In genomic region chr3:43785551-43785950, GRCh38 we compare ENCODE assay signal across 31 cellular contexts.
A peak's percentile ranks its signal among the peaks of the same experiment; 100 is the strongest.
DNase-seq lines count a peak whose midpoint lies in the region; ATAC-seq and TF ChIP-seq lines count a peak whose summit lies in the region.
"Had no signal": no experiment of that assay in that cellular context is flagged by ENCODE, and none has a peak within 500 bp of the region (broad histone marks: within the 10 kb centered on the region; RNA-seq: fewer than 3 reads in every experiment).

No MANE protein-coding gene starts in this region.

- H3K4me1 Mint-ChIP-seq in activated naive CD8-positive, alpha-beta T cell treated with anti-CD3 and anti-CD28 coated beads for 36 hours: no peaks in the 10 kb centered on the region
- H3K4me1 Mint-ChIP-seq: activated naive CD8-positive, alpha-beta T cell treated with anti-CD3 and anti-CD28 coated beads, Interleukin-2, amount 50 U/mL, for 24 hours; B cell; CD8-positive, alpha-beta memory T cell; H9 had no signal

- no peak overlapping the region for H3K4me2 ChIP-seq in GM23248 (ENCODE audit: unreplicated experiment)

- H3K27ac Mint-ChIP-seq in activated naive CD8-positive, alpha-beta T cell treated with anti-CD3 and anti-CD28 coated beads for 36 hours: no peak overlapping the region
- H3K27ac Mint-ChIP-seq: activated naive CD8-positive, alpha-beta T cell treated with anti-CD3 and anti-CD28 coated beads, Interleukin-2, amount 50 U/mL, for 24 hours; B cell; effector memory CD8-positive, alpha-beta T cell; H9; nephron progenitor cell had no signal

- H3K9me3 Mint-ChIP-seq in activated naive CD8-positive, alpha-beta T cell treated with anti-CD3 and anti-CD28 coated beads for 36 hours: no peaks in the 10 kb centered on the region
- H3K9me3 Mint-ChIP-seq: activated naive CD8-positive, alpha-beta T cell treated with anti-CD3 and anti-CD28 coated beads, Interleukin-2, amount 50 U/mL, for 24 hours; CD8-positive, alpha-beta memory T cell; effector memory CD8-positive, alpha-beta T cell; H9; nephron progenitor cell had no signal

- no peak overlapping the region for H3K27ac ChIP-seq in GM23248
- H3K27ac ChIP-seq: foreskin keratinocyte, heart right ventricle, lower lobe of right lung, pancreas, testis had no signal

- no peak overlapping the region for H3K9ac ChIP-seq in GM23248

- no peaks in the 10 kb centered on the region for H3K4me1 ChIP-seq in GM23248 (ENCODE audit: insufficient read depth)
- H3K4me1 ChIP-seq: foreskin keratinocyte, heart right ventricle, lower lobe of right lung, pancreas, testis had no signal

- POLR2A ChIA-PET in AG04449 (lab: Yijun Ruan, JAX): interaction anchor here (1.7 kb wide), 1 partner anchor 9 kb away, joined by 7 read pairs; no protein-coding TSS in a partner anchor

- H3K27me3 ChIP-seq in GM23248 (replicated peaks; ENCODE audit: insufficient read depth): no peaks in the 10 kb centered on the region; the same call in 1 of the 2 replicates
- H3K27me3 ChIP-seq: pancreas, testis had no signal

- ATAC-seq in SK-N-SH treated with all-trans-retinoic acid at 6 μM for 48 hours: peak; percentile 14; the same call in 1 of the 3 replicates
- ATAC-seq: activated naive CD8-positive, alpha-beta T cell treated with anti-CD3 and anti-CD28 coated beads, Interleukin-2, amount 50 U/mL, for 24 hours; effector memory CD8-positive, alpha-beta T cell; foreskin keratinocyte; GM12878; heart right ventricle; lower lobe of right lung; pancreas; stimulated activated naive CD8-positive, alpha-beta T cell treated with anti-CD3 and anti-CD28 coated beads, Interleukin-15, Interleukin-2, amounts not matched to agents 100 U/mL and 50 U/mL, for 24 hours had no signal

- H3K9me3 ChIP-seq in GM23248 (ENCODE audit: low read depth): no peaks in the 10 kb centered on the region
- H3K9me3 ChIP-seq: heart right ventricle, lower lobe of right lung, pancreas, testis had no signal

- H3K27me3 Mint-ChIP-seq in activated naive CD8-positive, alpha-beta T cell treated with anti-CD3 and anti-CD28 coated beads for 36 hours: no peaks in the 10 kb centered on the region

- DNase-seq in AG04449 (ENCODE audit: low read depth, low spot score) (peak; percentile 63), GM23248 (peak; percentile 71), islet precursor cell (peak; percentile 32), GM20000 (ENCODE audit: low spot score) (no peak), SK-N-DZ (ENCODE audit: low spot score) (no peak), T-helper 1 cell (no peak)
- no peak for DNase-seq in activated naive CD8-positive, alpha-beta T cell treated with anti-CD3 and anti-CD28 coated beads for 36 hours
- DNase-seq: activated CD4-positive, alpha-beta T cell treated with anti-CD3 and anti-CD28 coated beads, Interleukin-2, amount 50 U/mL, for 4 hours; activated naive CD8-positive, alpha-beta T cell treated with anti-CD3 and anti-CD28 coated beads, Interleukin-2, amount 50 U/mL, for 24 hours; activated T-cell treated with anti-CD3 and anti-CD28 coated beads, Interleukin-2, amount 50 U/mL, for 48 hours; caudate nucleus; CD8-positive, alpha-beta memory T cell; cortex of kidney; effector memory CD8-positive, alpha-beta T cell; EL; foreskin keratinocyte; H9; heart right ventricle; Kasumi-1; lower lobe of right lung; NCI-H146; NCI-H446 treated with DMSO at 0.1 percent for 48 hours; NCI-H774; nephron progenitor cell; pancreas; small intestine; stimulated activated naive CD8-positive, alpha-beta T cell treated with anti-CD3 and anti-CD28 coated beads, Interleukin-15, Interleukin-2, amounts not matched to agents 100 U/mL and 50 U/mL, for 24 hours; testis had no signal

- H3K4me3 ChIP-seq in AG04449 (ENCODE audit: low read depth, low read length) (no peak overlapping the region; the same call in 1 of the 2 replicates), GM23248 (no peak overlapping the region)
- H3K4me3 ChIP-seq: GM12878, heart right ventricle, lower lobe of right lung, pancreas, testis had no signal

- no peak for TF ChIP-seq CTCF in AG04449 (IDR thresholded peaks at IDR 0.05; ENCODE audit: insufficient read depth, low read length, missing control alignments)
- no peak for TF ChIP-seq CTCF in GM20000 (IDR thresholded peaks at IDR 0.05; ENCODE audit: extremely low read depth, missing control alignments)

- no peaks in the 10 kb centered on the region for H3K36me3 Mint-ChIP-seq in activated naive CD8-positive, alpha-beta T cell treated with anti-CD3 and anti-CD28 coated beads for 36 hours
- H3K36me3 Mint-ChIP-seq: CD8-positive, alpha-beta memory T cell had no signal

- no peaks in the 10 kb centered on the region for H3K79me2 ChIP-seq in GM23248 (ENCODE audit: insufficient read depth)

- CTCF ChIA-PET in AG04449 (lab: Yijun Ruan, JAX): interaction anchor here (0.6 to 3.0 kb wide), 4 partner anchors 16 to 75 kb away, joined by 3 to 17 read pairs (median 4); no protein-coding TSS in a partner anchor

- no peaks in the 10 kb centered on the region for H4K20me1 ChIP-seq in GM23248 (ENCODE audit: insufficient read depth)

- no peaks in the 10 kb centered on the region for H3K36me3 ChIP-seq in GM23248 (ENCODE audit: low read depth)
- H3K36me3 ChIP-seq: heart right ventricle, lower lobe of right lung, pancreas had no signal

- no peak overlapping the region for H2AFZ ChIP-seq in GM23248

- no peak overlapping the region for H3K4me3 Mint-ChIP-seq in activated naive CD8-positive, alpha-beta T cell treated with anti-CD3 and anti-CD28 coated beads for 36 hours
- H3K4me3 Mint-ChIP-seq: activated naive CD8-positive, alpha-beta T cell treated with anti-CD3 and anti-CD28 coated beads, Interleukin-2, amount 50 U/mL, for 24 hours; B cell; CD8-positive, alpha-beta memory T cell; effector memory CD8-positive, alpha-beta T cell; H9; nephron progenitor cell had no signal

- in situ Hi-C loops in GM23248 (cut with MboI): no loop called here

- no peaks in the 10 kb centered on the region for H3K9me2 ChIP-seq in GM23248 (ENCODE audit: insufficient read depth)

- no peaks in the 10 kb centered on the region for H3F3A ChIP-seq in GM23248 (ENCODE audit: insufficient read depth)

- WGBS in GM23248 (ENCODE audit: low coverage in 1 of 2, low lambda C conversion rate in 2 of 2, missing lambda C conversion rate in 2 of 2), 2 experiments: 17 to 21% methylated on average over 8 of the region's 8 CpGs

TF ChIP-seq in SK-N-SH treated with all-trans-retinoic acid at 6 μM for 48 hours, 23 proteins besides CTCF, POLR2A, EP300 and RAD21:
- TF ChIP-seq ZNF565 (CRISPR knock-in tag; conservative IDR thresholded peaks at IDR 0.05; ENCODE audit: low read depth) (no peak), CSDC2 (CRISPR knock-in tag; IDR thresholded peaks at IDR 0.05) (no peak), BACH2 (CRISPR knock-in tag; IDR thresholded peaks at IDR 0.05; ENCODE audit: borderline replicate concordance) (no peak), TCF4 (CRISPR knock-in tag; IDR thresholded peaks at IDR 0.05; ENCODE audit: borderline replicate concordance) (no peak), SNAI2 (CRISPR knock-in tag; IDR thresholded peaks at IDR 0.05) (no peak), ISL1 (CRISPR knock-in tag; IDR thresholded peaks at IDR 0.05) (no peak), PPARA (CRISPR knock-in tag; IDR thresholded peaks at IDR 0.05; ENCODE audit: borderline replicate concordance) (no peak), OSR1 (CRISPR knock-in tag; IDR thresholded peaks at IDR 0.05) (no peak), TSHZ2 (CRISPR knock-in tag; IDR thresholded peaks at IDR 0.05) (no peak), TOX (CRISPR knock-in tag; IDR thresholded peaks at IDR 0.05; ENCODE audit: borderline replicate concordance) (no peak), ZNF70 (CRISPR knock-in tag; IDR thresholded peaks at IDR 0.05) (no peak), ZC3H10 (CRISPR knock-in tag; IDR thresholded peaks at IDR 0.05) (no peak), ZFP3 (CRISPR knock-in tag; IDR thresholded peaks at IDR 0.05) (no peak), ARNTL (CRISPR knock-in tag; IDR thresholded peaks at IDR 0.05; ENCODE audit: borderline replicate concordance, low read depth) (no peak)
- TF ChIP-seq, protein P1, sequence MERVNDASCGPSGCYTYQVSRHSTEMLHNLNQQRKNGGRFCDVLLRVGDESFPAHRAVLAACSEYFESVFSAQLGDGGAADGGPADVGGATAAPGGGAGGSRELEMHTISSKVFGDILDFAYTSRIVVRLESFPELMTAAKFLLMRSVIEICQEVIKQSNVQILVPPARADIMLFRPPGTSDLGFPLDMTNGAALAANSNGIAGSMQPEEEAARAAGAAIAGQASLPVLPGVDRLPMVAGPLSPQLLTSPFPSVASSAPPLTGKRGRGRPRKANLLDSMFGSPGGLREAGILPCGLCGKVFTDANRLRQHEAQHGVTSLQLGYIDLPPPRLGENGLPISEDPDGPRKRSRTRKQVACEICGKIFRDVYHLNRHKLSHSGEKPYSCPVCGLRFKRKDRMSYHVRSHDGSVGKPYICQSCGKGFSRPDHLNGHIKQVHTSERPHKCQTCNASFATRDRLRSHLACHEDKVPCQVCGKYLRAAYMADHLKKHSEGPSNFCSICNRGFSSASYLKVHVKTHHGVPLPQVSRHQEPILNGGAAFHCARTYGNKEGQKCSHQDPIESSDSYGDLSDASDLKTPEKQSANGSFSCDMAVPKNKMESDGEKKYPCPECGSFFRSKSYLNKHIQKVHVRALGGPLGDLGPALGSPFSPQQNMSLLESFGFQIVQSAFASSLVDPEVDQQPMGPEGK (CRISPR knock-in tag; IDR thresholded peaks at IDR 0.05; ENCODE audit: borderline replicate concordance): no peak
TF ChIP-seq in SK-N-SH treated with all-trans-retinoic acid at 6 μM for 48 hours: peak in this region for 0.

Comparison
In these comparisons a context has a peak if more than half of its experiments do, and no peak if none do; other contexts are left out.
1. DNase-seq: peak in AG04449 (single experiment), GM23248 (single experiment) and islet precursor cell (single experiment); none in GM20000 (single experiment), activated naive CD8-positive, alpha-beta T cell treated with anti-CD3 and anti-CD28 coated beads for 36 hours (single experiment), SK-N-DZ (single experiment) and T-helper 1 cell (0 of 5).